ENCODE assay signal across 10 cellular contexts in genomic region chr7:143889068-143889467, GRCh38. TPM values are rescaled to one million over a fixed set of nuclear protein-coding genes. Genes with fewer than 3 reads are reported as not detected.
"Had no signal": no experiment of that assay in that cellular context is flagged by ENCODE, and none has a peak within 500 bp of the region (broad histone marks: within the 10 kb centered on the region; RNA-seq: fewer than 3 reads in every experiment).

No MANE protein-coding gene starts in this region.

- H3K27ac ChIP-seq: GM23248 had no signal

- H3K9me3 ChIP-seq: HAP-1 had no signal

- ATAC-seq: HCT116 had no signal

- H3K4me3 ChIP-seq: GM23248, HAP-1 had no signal

- H3K36me3 ChIP-seq: HAP-1 had no signal

- H2AFZ ChIP-seq: GM23248 had no signal

- FAIRE-seq: HTR-8/SVneo had no signal

- DNase-seq: GM23248, GOT3, H7, IMR-90, KBM-7 had no signal

- H3K4me1 ChIP-seq: HAP-1 had no signal

- H3K9ac ChIP-seq: GM23248 had no signal

RNA-seq across cellular contexts. Expression of gene OR2F2, which starts 46.0 kb away (rescaled TPM):
- total RNA-seq: GM23248, H4, H7, HT-29, IMR-90 had no signal
- polyA plus RNA-seq: GM23248, IMR-90 had no signal
